32 cellular contexts compared by ENCODE assay signal in genomic region chr7:4151524-4151923, GRCh38.
"Had no signal": no experiment of that assay in that cellular context is flagged by ENCODE, and none has a peak within 500 bp of the region (broad histone marks: within the 10 kb centered on the region; RNA-seq: fewer than 3 reads in every experiment).

No MANE protein-coding gene starts in this region.

- H3K4me3 Mint-ChIP-seq: activated CD4-positive, alpha-beta memory T cell treated with anti-CD3 and anti-CD28 coated beads for 36 hours; activated CD4-positive, alpha-beta T cell treated with anti-CD3 and anti-CD28 coated beads for 36 hours; activated CD4-positive, alpha-beta T cell treated with anti-CD3 and anti-CD28 coated beads, Interleukin-2, amount 10 ng/mL, durations not matched to agents 24 days and 14 days; activated CD8-positive, alpha-beta memory T cell treated with anti-CD3 and anti-CD28 coated beads, Interleukin-2, amount 10 ng/mL, durations not matched to agents 7 days and 5 days; activated CD8-positive, alpha-beta T cell treated with anti-CD3 and anti-CD28 coated beads, Interleukin-2, amount 10 ng/mL, durations not matched to agents 7 days and 5 days; activated naive CD4-positive, alpha-beta T cell treated with anti-CD3 and anti-CD28 coated beads, Interleukin-2, amount 10 ng/mL, durations not matched to agents 7 days and 5 days; activated naive CD8-positive, alpha-beta T cell treated with anti-CD3 and anti-CD28 coated beads, Interleukin-2, amount 10 ng/mL, durations not matched to agents 7 days and 5 days; activated T-cell treated with anti-CD3 and anti-CD28 coated beads, Interleukin-2, amount 50 U/mL, for 72 hours; effector memory CD8-positive, alpha-beta T cell; T-helper 17 cell; T-helper 2 cell treated with Interferon-gamma antibody and Interleukin-4, amounts not matched to agents 5 μg/mL and 100 μg/mL, for 36 hours had no signal

- H3K36me3 ChIP-seq: brain microvascular endothelial cell, esophagus squamous epithelium, gastroesophageal sphincter had no signal

- H3K4me3 ChIP-seq: ascending aorta, esophagus squamous epithelium, gastroesophageal sphincter had no signal

- H3K4me1 ChIP-seq: ascending aorta, esophagus squamous epithelium, gastroesophageal sphincter had no signal

- H3K9me3 ChIP-seq: ascending aorta, esophagus squamous epithelium, gastroesophageal sphincter had no signal

- FAIRE-seq: colon, endothelial cell of umbilical vein had no signal

- H3K27me3 Mint-ChIP-seq: activated CD4-positive, alpha-beta memory T cell treated with anti-CD3 and anti-CD28 coated beads for 36 hours; activated CD4-positive, alpha-beta T cell treated with anti-CD3 and anti-CD28 coated beads for 36 hours; activated CD4-positive, alpha-beta T cell treated with anti-CD3 and anti-CD28 coated beads, Interleukin-2, amount 10 ng/mL, durations not matched to agents 24 days and 14 days; activated CD8-positive, alpha-beta memory T cell treated with anti-CD3 and anti-CD28 coated beads, Interleukin-2, amount 10 ng/mL, durations not matched to agents 7 days and 5 days; activated naive CD4-positive, alpha-beta T cell treated with anti-CD3 and anti-CD28 coated beads, Interleukin-2, amount 10 ng/mL, durations not matched to agents 7 days and 5 days; activated naive CD8-positive, alpha-beta T cell treated with anti-CD3 and anti-CD28 coated beads, Interleukin-2, amount 10 ng/mL, durations not matched to agents 7 days and 5 days had no signal

- H3K27me3 ChIP-seq: ascending aorta, brain microvascular endothelial cell, gastroesophageal sphincter had no signal

- H3K36me3 Mint-ChIP-seq: activated CD4-positive, alpha-beta memory T cell treated with anti-CD3 and anti-CD28 coated beads for 36 hours; activated CD8-positive, alpha-beta memory T cell treated with anti-CD3 and anti-CD28 coated beads, Interleukin-2, amount 10 ng/mL, durations not matched to agents 7 days and 5 days; activated naive CD4-positive, alpha-beta T cell treated with anti-CD3 and anti-CD28 coated beads, Interleukin-2, amount 10 ng/mL, durations not matched to agents 7 days and 5 days; activated naive CD4-positive, alpha-beta T cell treated with anti-CD3 and anti-CD28 coated beads, Interleukin-2, amount 50 U/mL, for 72 hours; activated naive CD8-positive, alpha-beta T cell treated with anti-CD3 and anti-CD28 coated beads, Interleukin-2, amount 10 ng/mL, durations not matched to agents 7 days and 5 days had no signal

- H3K9me3 Mint-ChIP-seq: activated CD4-positive, alpha-beta memory T cell treated with anti-CD3 and anti-CD28 coated beads for 36 hours; activated CD4-positive, alpha-beta T cell treated with anti-CD3 and anti-CD28 coated beads, Interleukin-2, amount 10 ng/mL, durations not matched to agents 24 days and 14 days; activated naive CD4-positive, alpha-beta T cell treated with anti-CD3 and anti-CD28 coated beads, Interleukin-2, amount 10 ng/mL, durations not matched to agents 7 days and 5 days; activated naive CD4-positive, alpha-beta T cell treated with anti-CD3 and anti-CD28 coated beads, Interleukin-2, amount 50 U/mL, for 72 hours; activated naive CD8-positive, alpha-beta T cell treated with anti-CD3 and anti-CD28 coated beads, Interleukin-2, amount 10 ng/mL, durations not matched to agents 7 days and 5 days; activated T-cell treated with anti-CD3 and anti-CD28 coated beads, Interleukin-2, amount 50 U/mL, for 72 hours; effector memory CD8-positive, alpha-beta T cell; T-helper 2 cell treated with Interferon-gamma antibody and Interleukin-4, amounts not matched to agents 5 μg/mL and 100 μg/mL, for 36 hours had no signal

- DNase-seq: activated CD4-positive, alpha-beta memory T cell treated with anti-CD3 and anti-CD28 coated beads for 36 hours; activated CD4-positive, alpha-beta T cell treated with anti-CD3 and anti-CD28 coated beads for 36 hours; activated CD4-positive, alpha-beta T cell treated with anti-CD3 and anti-CD28 coated beads, Interleukin-2, amount 10 ng/mL, durations not matched to agents 24 days and 14 days; activated CD4-positive, CD25-positive, alpha-beta regulatory T cell; activated CD4-positive, CD25-positive, alpha-beta regulatory T cell treated with anti-CD3 and anti-CD28 coated beads, Interleukin-2, amount 50 U/mL, for 72 hours; activated CD8-positive, alpha-beta memory T cell treated with anti-CD3 and anti-CD28 coated beads, Interleukin-2, amount 10 ng/mL, durations not matched to agents 7 days and 5 days; activated CD8-positive, alpha-beta memory T cell treated with anti-CD3 and anti-CD28 coated beads, Interleukin-2, amount 50 U/mL, for 4 hours; activated CD8-positive, alpha-beta T cell treated with anti-CD3 and anti-CD28 coated beads, Interleukin-2, amount 10 ng/mL, durations not matched to agents 7 days and 5 days; activated gamma-delta T cell; activated naive CD4-positive, alpha-beta T cell; activated naive CD4-positive, alpha-beta T cell treated with anti-CD3 and anti-CD28 coated beads, Interleukin-2, amount 10 ng/mL, durations not matched to agents 7 days and 5 days; activated naive CD8-positive, alpha-beta T cell treated with anti-CD3 and anti-CD28 coated beads, Interleukin-2, amount 10 ng/mL, durations not matched to agents 7 days and 5 days; activated T-cell treated with anti-CD3 and anti-CD28 coated beads, Interleukin-2, amount 50 U/mL, for 1 hour; activated T-cell treated with anti-CD3 and anti-CD28 coated beads, Interleukin-2, amount 50 U/mL, for 72 hours; brain microvascular endothelial cell; cortex of kidney; dermis blood vessel endothelial cell; effector CD4-positive, alpha-beta T cell; effector memory CD8-positive, alpha-beta T cell; esophagus squamous epithelium; foreskin melanocyte; head of caudate nucleus; T-helper 1 cell; T-helper 17 cell; T1000 had no signal

- H3K27ac Mint-ChIP-seq: activated CD4-positive, alpha-beta memory T cell treated with anti-CD3 and anti-CD28 coated beads for 36 hours; activated CD4-positive, alpha-beta T cell treated with anti-CD3 and anti-CD28 coated beads for 36 hours; activated CD4-positive, alpha-beta T cell treated with anti-CD3 and anti-CD28 coated beads, Interleukin-2, amount 10 ng/mL, durations not matched to agents 24 days and 14 days; activated CD8-positive, alpha-beta memory T cell treated with anti-CD3 and anti-CD28 coated beads, Interleukin-2, amount 10 ng/mL, durations not matched to agents 7 days and 5 days; activated CD8-positive, alpha-beta T cell treated with anti-CD3 and anti-CD28 coated beads, Interleukin-2, amount 10 ng/mL, durations not matched to agents 7 days and 5 days; activated naive CD4-positive, alpha-beta T cell treated with anti-CD3 and anti-CD28 coated beads, Interleukin-2, amount 10 ng/mL, durations not matched to agents 7 days and 5 days; activated naive CD4-positive, alpha-beta T cell treated with anti-CD3 and anti-CD28 coated beads, Interleukin-2, amount 50 U/mL, for 72 hours; activated naive CD8-positive, alpha-beta T cell treated with anti-CD3 and anti-CD28 coated beads, Interleukin-2, amount 10 ng/mL, durations not matched to agents 7 days and 5 days; activated T-cell treated with anti-CD3 and anti-CD28 coated beads, Interleukin-2, amount 50 U/mL, for 72 hours; effector memory CD8-positive, alpha-beta T cell; T-helper 17 cell; T-helper 2 cell treated with Interferon-gamma antibody and Interleukin-4, amounts not matched to agents 5 μg/mL and 100 μg/mL, for 36 hours had no signal

- ATAC-seq: activated CD4-positive, alpha-beta T cell treated with anti-CD3 and anti-CD28 coated beads for 36 hours; activated CD8-positive, alpha-beta memory T cell treated with anti-CD3 and anti-CD28 coated beads, Interleukin-2, amount 10 ng/mL, durations not matched to agents 7 days and 5 days; activated CD8-positive, alpha-beta T cell treated with anti-CD3 and anti-CD28 coated beads, Interleukin-2, amount 10 ng/mL, durations not matched to agents 7 days and 5 days; activated naive CD4-positive, alpha-beta T cell treated with anti-CD3 and anti-CD28 coated beads, Interleukin-2, amount 50 U/mL, for 72 hours; activated T-cell treated with anti-CD3 and anti-CD28 coated beads, Interleukin-2, amount 50 U/mL, for 72 hours; effector memory CD8-positive, alpha-beta T cell; T-helper 17 cell had no signal

- H3K4me1 Mint-ChIP-seq: activated CD4-positive, alpha-beta T cell treated with anti-CD3 and anti-CD28 coated beads for 36 hours; activated CD4-positive, alpha-beta T cell treated with anti-CD3 and anti-CD28 coated beads, Interleukin-2, amount 10 ng/mL, durations not matched to agents 24 days and 14 days; activated CD8-positive, alpha-beta memory T cell treated with anti-CD3 and anti-CD28 coated beads, Interleukin-2, amount 10 ng/mL, durations not matched to agents 7 days and 5 days; activated naive CD4-positive, alpha-beta T cell treated with anti-CD3 and anti-CD28 coated beads, Interleukin-2, amount 10 ng/mL, durations not matched to agents 7 days and 5 days; activated naive CD8-positive, alpha-beta T cell treated with anti-CD3 and anti-CD28 coated beads, Interleukin-2, amount 10 ng/mL, durations not matched to agents 7 days and 5 days; T-helper 17 cell had no signal

- H3K27ac ChIP-seq: ascending aorta, brain microvascular endothelial cell, epithelial cell of prostate, esophagus squamous epithelium, gastroesophageal sphincter had no signal
